ENCODE assay signal across 22 cellular contexts in genomic region chr5:68222824-68223354, GRCh38. TPM values are rescaled to one million over a fixed set of nuclear protein-coding genes. Genes with fewer than 3 reads are reported as not detected.
DNase-seq lines count a peak whose midpoint lies in the region; ATAC-seq and TF ChIP-seq lines count a peak whose summit lies in the region.
"Had no signal": no experiment of that assay in that cellular context is flagged by ENCODE, and none has a peak within 500 bp of the region (broad histone marks: within the 10 kb centered on the region; RNA-seq: fewer than 3 reads in every experiment).

No MANE protein-coding gene starts in this region.

- ATAC-seq in CD4-positive, alpha-beta T cell (ENCODE audit: poor library complexity), result no peak
- ATAC-seq in naive thymus-derived CD8-positive, alpha-beta T cell, result no peak
- ATAC-seq in HG03045 (IDR thresholded peaks at IDR 0.05; ENCODE audit: unreplicated experiment) (no peak), GM19023 (IDR thresholded peaks at IDR 0.05; ENCODE audit: unreplicated experiment) (no peak)
- ATAC-seq: Panc1 had no signal

- peaks cover 4% of the 10 kb centered on the region for H4K20me1 ChIP-seq in mammary epithelial cell (ENCODE audit: insufficient read depth, low read length)

- no peaks in the 10 kb centered on the region for H3K27me3 Mint-ChIP-seq in CD4-positive, alpha-beta T cell
- no peaks in the 10 kb centered on the region for H3K27me3 Mint-ChIP-seq in Calu3 (ENCODE audit: unreplicated experiment)
- no peaks in the 10 kb centered on the region for H3K27me3 Mint-ChIP-seq in naive thymus-derived CD8-positive, alpha-beta T cell
- H3K27me3 Mint-ChIP-seq: activated B cell treated with CpG ODN at 0.5 μM for 24 hours; activated CD4-positive, alpha-beta memory T cell treated with anti-CD3 and anti-CD28 coated beads, Interleukin-2, amount 10 ng/mL, durations not matched to agents 7 days and 5 days had no signal

- H3K27ac Mint-ChIP-seq in CD4-positive, alpha-beta T cell, result peak overlapping the region; percentile 0
- peak overlapping the region; percentile 2 for H3K27ac Mint-ChIP-seq in Calu3 (ENCODE audit: unreplicated experiment)
- H3K27ac Mint-ChIP-seq in naive thymus-derived CD8-positive, alpha-beta T cell, result peak overlapping the region in 4 of 10 donors; percentile 4 to 64 (median 30)
- H3K27ac Mint-ChIP-seq: activated B cell treated with CpG ODN at 0.5 μM for 24 hours; activated CD4-positive, alpha-beta memory T cell treated with anti-CD3 and anti-CD28 coated beads, Interleukin-2, amount 10 ng/mL, durations not matched to agents 7 days and 5 days had no signal

- no TSS peak for BruUV-seq in Calu3 (replicated peaks; lab: Mats Ljungman, UMichigan)
- BruUV-seq in mammary epithelial cell (replicated peaks; lab: Mats Ljungman, UMichigan), result no TSS peak

- H3K4me3 ChIP-seq in mammary epithelial cell (replicated peaks in 1 of 3; ENCODE audit: insufficient read depth in 1 of 3, low read depth in 2 of 3, low read length in 3 of 3), result no peak overlapping the region
- H3K4me3 ChIP-seq: thoracic aorta, uterus had no signal

- DNase-seq in CD4-positive, alpha-beta T cell, result no peak
- DNase-seq in Calu3, result no peak
- no peak for DNase-seq in mammary epithelial cell
- no peak for DNase-seq in naive thymus-derived CD8-positive, alpha-beta T cell
- DNase-seq in NAMALWA (ENCODE audit: low spot score), result no peak
- DNase-seq: activated B cell treated with CpG ODN at 0.5 μM for 24 hours; activated CD4-positive, alpha-beta memory T cell treated with anti-CD3 and anti-CD28 coated beads, Interleukin-2, amount 10 ng/mL, durations not matched to agents 7 days and 5 days; activated CD8-positive, alpha-beta memory T cell treated with anti-CD3 and anti-CD28 coated beads, Interleukin-2, amount 50 U/mL, for 48 hours; activated effector memory CD4-positive, alpha-beta T cell treated with Interleukin-2 at 50 U/mL for 16 hours; IMR-90; NCI-H1105 treated with DMSO at 0.1 percent for 48 hours; NCI-H1930; posterior cingulate gyrus; SHP77 treated with DMSO at 0.1 percent for 48 hours; stimulated activated CD4-positive, alpha-beta T cell treated with anti-CD3 and anti-CD28 coated beads, Interleukin-15, amount 100 ng/mL, for 24 hours; stimulated activated naive CD4-positive, alpha-beta T cell; T1000; uterus had no signal

- CTCF ChIA-PET in CD4-positive, alpha-beta T cell (lab: Charles Lee), result interaction anchor here (0.7 to 1.4 kb wide), 5 partner anchors 8 to 48 kb away, joined by 3 read pairs; no protein-coding TSS in a partner anchor
- CTCF ChIA-PET in Calu3 (lab: Charles Lee), result no interaction called here
- CTCF ChIA-PET in mammary epithelial cell (lab: Charles Lee; ENCODE audit: low non-redundant PET), result interaction anchor here (0.6 kb wide), 1 partner anchor 29 kb away, joined by 3 read pairs; no protein-coding TSS in a partner anchor

- H3K9ac ChIP-seq in mammary epithelial cell (ENCODE audit: insufficient read depth, low read length), result no peak overlapping the region

- H3K4me3 Mint-ChIP-seq in CD4-positive, alpha-beta T cell, result peak overlapping the region; percentile 13
- no peak overlapping the region for H3K4me3 Mint-ChIP-seq in Calu3 (ENCODE audit: low read depth, unreplicated experiment)
- peak overlapping the region in 8 of 10 donors; percentile 4 to 60 (median 34) for H3K4me3 Mint-ChIP-seq in naive thymus-derived CD8-positive, alpha-beta T cell
- H3K4me3 Mint-ChIP-seq: activated B cell treated with CpG ODN at 0.5 μM for 24 hours; activated CD4-positive, alpha-beta memory T cell treated with anti-CD3 and anti-CD28 coated beads, Interleukin-2, amount 10 ng/mL, durations not matched to agents 7 days and 5 days had no signal

- dilution Hi-C loops in mammary epithelial cell (cut with HindIII; ENCODE audit: low sequenced_read_pairs), result no loop called here

- POLR2A ChIA-PET in CD4-positive, alpha-beta T cell (lab: Charles Lee), result interaction anchor here (0.7 kb wide), 1 partner anchor 84 kb away, joined by 3 read pairs; no protein-coding TSS in a partner anchor
- POLR2A ChIA-PET in naive thymus-derived CD8-positive, alpha-beta T cell (lab: Charles Lee), result interaction anchor here (0.6 to 1.4 kb wide), 3 partner anchors 8 to 95 kb away, joined by 3 to 4 read pairs (median 3); partner anchors contain the start of gene PIK3R1

- in situ Hi-C loops in mammary epithelial cell (cut with MboI; ENCODE audit: low sequenced_read_pairs in 2 of 2), result no loop called here

- peaks cover 62% of the 10 kb centered on the region for H3K4me1 ChIP-seq in mammary epithelial cell (ENCODE audit: insufficient read depth, low read length)

- H2AFZ ChIP-seq in mammary epithelial cell (ENCODE audit: low read depth, low read length), result no peak overlapping the region

- H3K4me2 ChIP-seq in mammary epithelial cell (ENCODE audit: insufficient read depth, low read depth, low read length), result peak overlapping the region; percentile 76

- H3K9me3 ChIP-seq in CD4-positive, alpha-beta T cell (ENCODE audit: control insufficient read depth, low read length), result peaks cover 9% of the 10 kb centered on the region
- no peaks in the 10 kb centered on the region for H3K9me3 ChIP-seq in mammary epithelial cell (replicated peaks; ENCODE audit: insufficient read depth, low read length)
- H3K9me3 ChIP-seq: thoracic aorta, uterus had no signal

- peaks cover 96% of the 10 kb centered on the region for H3K4me1 Mint-ChIP-seq in CD4-positive, alpha-beta T cell (ENCODE audit: low read depth)
- H3K4me1 Mint-ChIP-seq in Calu3 (ENCODE audit: low read depth, unreplicated experiment), result peaks cover 70% of the 10 kb centered on the region
- H3K4me1 Mint-ChIP-seq in naive thymus-derived CD8-positive, alpha-beta T cell, result peaks cover 59 to 95% (median 90%) of the 10 kb centered on the region in 4 donors

- intact Hi-C loops in CD4-positive, alpha-beta T cell (cut with DNase I, micrococcal nuclease), result no loop called here
- intact Hi-C loops in Calu3 (cut with micrococcal nuclease; ENCODE audit: unreplicated experiment), result no loop called here
- intact Hi-C loops in mammary epithelial cell (cut with micrococcal nuclease), result no loop called here

- peaks cover 97% of the 10 kb centered on the region for H3K79me2 ChIP-seq in mammary epithelial cell (ENCODE audit: insufficient read depth, low read length)

- 80% methylated on average over 4 of the region's 4 CpGs for WGBS in mammary epithelial cell (ENCODE audit: low coverage, missing lambda C conversion rate)

- H3K36me3 ChIP-seq in mammary epithelial cell (ENCODE audit: insufficient read depth, low read length), result peaks cover 11% of the 10 kb centered on the region
- H3K36me3 ChIP-seq: uterus had no signal

- no peaks in the 10 kb centered on the region for H3K27me3 ChIP-seq in CD4-positive, alpha-beta T cell (ENCODE audit: control insufficient read depth, insufficient read depth, low read length)
- no peaks in the 10 kb centered on the region for H3K27me3 ChIP-seq in mammary epithelial cell (ENCODE audit: insufficient read depth, low read length)
- H3K27me3 ChIP-seq: uterus had no signal

- no peaks in the 10 kb centered on the region for H3K9me3 Mint-ChIP-seq in CD4-positive, alpha-beta T cell
- no peaks in the 10 kb centered on the region for H3K9me3 Mint-ChIP-seq in Calu3 (ENCODE audit: low read depth, unreplicated experiment)
- H3K9me3 Mint-ChIP-seq in naive thymus-derived CD8-positive, alpha-beta T cell, result peaks cover 0 to 2% (median 0%) of the 10 kb centered on the region in 9 donors
- H3K9me3 Mint-ChIP-seq: activated CD4-positive, alpha-beta memory T cell treated with anti-CD3 and anti-CD28 coated beads, Interleukin-2, amount 10 ng/mL, durations not matched to agents 7 days and 5 days had no signal

- H3K27ac ChIP-seq in CD4-positive, alpha-beta T cell (ENCODE audit: low read depth, low read length), result no peak overlapping the region
- H3K27ac ChIP-seq in mammary epithelial cell (ENCODE audit: insufficient read depth, low read depth, low read length), result no peak overlapping the region
- H3K27ac ChIP-seq: thoracic aorta, uterus had no signal

- TF ChIP-seq CTCF in CD4-positive, alpha-beta T cell (IDR thresholded peaks at IDR 0.05), result no peak
- TF ChIP-seq CTCF in Calu3 (IDR thresholded peaks at IDR 0.05; ENCODE audit: unreplicated experiment) (no peak), mammary epithelial cell (conservative IDR thresholded peaks at IDR 0.05 in 1 of 2, IDR thresholded peaks at IDR 0.05 in 1 of 2; ENCODE audit: extremely low read depth in 1 of 2, insufficient read depth in 1 of 2, low read depth in 1 of 2, low read length in 2 of 2) (no peak)

- peaks cover 61% of the 10 kb centered on the region for H3K36me3 Mint-ChIP-seq in CD4-positive, alpha-beta T cell (ENCODE audit: low read depth)
- H3K36me3 Mint-ChIP-seq in Calu3 (ENCODE audit: insufficient read depth, unreplicated experiment), result peaks cover 64% of the 10 kb centered on the region
- peaks cover 10 to 31% (median 24%) of the 10 kb centered on the region in 3 donors for H3K36me3 Mint-ChIP-seq in naive thymus-derived CD8-positive, alpha-beta T cell

RNA-seq across cellular contexts. Expression of gene PIK3R1, which starts 7.3 kb away (rescaled TPM):
- 100 to 1,000 TPM; 455 to 459 TPM for total RNA-seq in CD4-positive, alpha-beta T cell
- total RNA-seq in Calu3 (2022), result 74.8 and 81.5 TPM in 2 replicates
- total RNA-seq in mammary epithelial cell, result 100 to 1,000 TPM in 1 of 2 donors, 10 to 100 TPM in 1; 74.3 to 195 TPM
- 11.1 TPM for polyA plus RNA-seq in mammary epithelial cell
- polyA minus RNA-seq in mammary epithelial cell, result 96.6 TPM
- 10 to 100 TPM; 91.4 to 98.3 TPM for total RNA-seq in naive thymus-derived CD8-positive, alpha-beta T cell
- 10 to 100 TPM; 69.1 to 98.1 (median 71.3) TPM for polyA plus RNA-seq in naive thymus-derived CD8-positive, alpha-beta T cell
